ENCODE assay signal across 34 cellular contexts in the genomic region with DNA sequence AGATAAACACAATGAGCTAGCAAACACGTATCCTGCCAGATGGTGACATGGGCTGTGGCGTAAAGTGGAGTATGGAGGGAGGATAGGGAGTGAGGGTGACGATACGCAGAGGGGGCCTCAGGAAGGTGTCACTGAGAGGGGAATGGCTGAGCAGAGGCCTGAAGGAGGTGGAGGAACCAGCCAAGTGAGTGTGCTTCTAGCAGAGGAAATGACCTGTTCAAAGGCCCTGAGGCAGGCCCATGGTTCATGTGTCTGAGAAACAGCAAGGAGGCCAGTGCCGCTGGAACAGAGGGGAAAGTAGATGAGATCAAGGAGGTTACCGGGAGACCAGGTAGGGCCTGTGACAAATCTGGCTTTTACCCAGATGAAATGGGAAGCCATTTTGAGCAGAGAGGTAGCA. TPM values are rescaled to one million over a fixed set of nuclear protein-coding genes. Genes with fewer than 3 reads are reported as not detected.
"Had no signal": no experiment of that assay in that cellular context is flagged by ENCODE, and none has a peak within 500 bp of the region (broad histone marks: within the 10 kb centered on the region; RNA-seq: fewer than 3 reads in every experiment).

No MANE protein-coding gene starts in this region.

- H3K9me3 Mint-ChIP-seq: stimulated activated effector memory CD8-positive, alpha-beta T cell treated with anti-CD3 and anti-CD28 coated beads, Interleukin-12 subunit alpha, Interleukin-12 subunit beta, amount 100 ng/mL, for 72 hours had no signal

- ATAC-seq: left colon; left lung; lower lobe of right lung; naive thymus-derived CD8-positive, alpha-beta T cell; pancreas; right cardiac atrium; sciatic nerve; stimulated activated effector memory CD8-positive, alpha-beta T cell treated with anti-CD3 and anti-CD28 coated beads, Interleukin-12 subunit alpha, Interleukin-12 subunit beta, amount 100 ng/mL, for 72 hours; stimulated activated naive CD8-positive, alpha-beta T cell treated with anti-CD3 and anti-CD28 coated beads, Interleukin-15, amount 100 ng/mL, for 72 hours had no signal

- H3K9me3 ChIP-seq: left lung, lower lobe of right lung, pancreas, prostate gland, uterus had no signal

- DNase-seq: hypothalamus; immature natural killer cell; kidney; left colon; left lung; lower lobe of right lung; mammary epithelial cell; mesenchymal stem cell; naive thymus-derived CD8-positive, alpha-beta T cell; nucleus accumbens; pancreas; posterior cingulate gyrus; retina; right cardiac atrium; small intestine; spleen; stimulated activated CD4-positive, alpha-beta T cell treated with anti-CD3 and anti-CD28 coated beads, Interleukin-4, amount 100 ng/mL, for 24 hours; stimulated activated naive CD4-positive, alpha-beta T cell treated with Interleukin-2 at 50 U/mL for 16 hours; stimulated activated naive CD8-positive, alpha-beta T cell treated with anti-CD3 and anti-CD28 coated beads, Interleukin-15, amount 100 ng/mL, for 72 hours; substantia nigra; uterus had no signal

- H3K27me3 ChIP-seq: uterus had no signal

- H3K4me1 ChIP-seq: left lung, lower lobe of right lung, pancreas, prostate gland, tibial nerve, uterus had no signal

- H3K4me3 ChIP-seq: left lung, lower lobe of right lung, pancreas, prostate gland, spleen, tibial nerve, uterus had no signal

- H3K36me3 ChIP-seq: left lung, lower lobe of right lung, pancreas, prostate gland, spleen, tibial nerve, uterus had no signal

- H3K27ac ChIP-seq: left lung, lower lobe of right lung, pancreas, prostate gland, spleen, tibial nerve, uterus had no signal

- H3K36me3 Mint-ChIP-seq: naive thymus-derived CD8-positive, alpha-beta T cell; stimulated activated effector memory CD8-positive, alpha-beta T cell treated with anti-CD3 and anti-CD28 coated beads, Interleukin-12 subunit alpha, Interleukin-12 subunit beta, amount 100 ng/mL, for 72 hours; type B pancreatic cell had no signal

- H3K4me3 Mint-ChIP-seq: immature natural killer cell; naive thymus-derived CD8-positive, alpha-beta T cell; nephron; neural crest cell; stimulated activated effector memory CD8-positive, alpha-beta T cell treated with anti-CD3 and anti-CD28 coated beads, Interleukin-12 subunit alpha, Interleukin-12 subunit beta, amount 100 ng/mL, for 72 hours; stimulated activated naive CD8-positive, alpha-beta T cell treated with anti-CD3 and anti-CD28 coated beads, Interleukin-15, amount 100 ng/mL, for 72 hours; type B pancreatic cell had no signal

- H3K27ac Mint-ChIP-seq: naive thymus-derived CD8-positive, alpha-beta T cell; nephron; stimulated activated effector memory CD8-positive, alpha-beta T cell treated with anti-CD3 and anti-CD28 coated beads, Interleukin-12 subunit alpha, Interleukin-12 subunit beta, amount 100 ng/mL, for 72 hours; stimulated activated naive CD8-positive, alpha-beta T cell treated with anti-CD3 and anti-CD28 coated beads, Interleukin-15, amount 100 ng/mL, for 72 hours; type B pancreatic cell had no signal

- FAIRE-seq: islet of Langerhans, kidney, pancreas, small intestine had no signal

RNA-seq across cellular contexts. Expression of gene TAS1R2, which starts 36.0 kb away (rescaled TPM):
- total RNA-seq: kidney; left colon; left lung; liver; lower lobe of right lung; mucosa of gallbladder; naive thymus-derived CD8-positive, alpha-beta T cell; neural crest cell; osteoblast; pancreas; prostate gland; right cardiac atrium; sciatic nerve; spleen; temporal lobe; tibial nerve; ureter had no signal
- polyA plus RNA-seq: immature natural killer cell; liver; mammary epithelial cell; naive thymus-derived CD8-positive, alpha-beta T cell; pancreas; right cardiac atrium; small intestine; spleen had no signal
